ENCODE assay signal across 11 cellular contexts in the genomic region with DNA sequence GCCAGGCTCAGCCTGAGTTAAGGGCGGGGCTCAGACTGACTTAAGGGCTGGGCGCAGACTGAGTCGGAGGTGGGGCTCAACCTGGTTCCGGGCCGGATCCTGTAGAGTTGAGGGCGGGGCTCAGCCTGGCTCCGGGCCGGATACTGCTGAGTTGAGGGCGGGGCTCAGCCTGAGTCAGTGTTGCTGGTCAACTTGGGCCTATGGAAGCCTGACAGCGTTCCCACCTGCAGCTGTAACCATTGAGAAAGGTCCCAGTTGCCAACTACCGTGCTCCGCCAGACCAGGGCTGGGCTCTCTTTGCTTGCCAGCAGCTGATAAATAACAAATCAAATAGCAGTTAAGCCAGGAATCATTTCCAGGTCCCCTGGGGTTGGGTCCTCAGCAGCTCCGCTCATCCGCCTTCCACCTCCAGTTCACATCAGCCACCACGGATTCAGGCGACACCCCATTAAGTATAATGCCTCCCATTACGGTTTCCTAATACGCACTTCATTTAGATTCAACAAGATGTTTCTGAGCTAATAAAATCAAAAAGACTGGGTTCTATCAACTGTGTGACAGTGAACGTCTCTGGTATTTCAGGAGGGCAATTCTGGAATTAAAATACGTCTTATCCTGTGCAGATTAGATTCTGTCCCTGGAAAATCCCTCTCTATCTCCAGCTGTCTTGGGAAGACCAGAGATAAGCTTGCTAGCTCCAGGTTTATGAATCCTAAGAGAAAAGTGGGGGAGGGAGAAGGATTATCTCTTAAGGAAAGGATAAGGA. TPM values are rescaled to one million over a fixed set of nuclear protein-coding genes. Genes with fewer than 3 reads are reported as not detected.
DNase-seq lines count a peak whose midpoint lies in the region; ATAC-seq and TF ChIP-seq lines count a peak whose summit lies in the region.
"Had no signal": no experiment of that assay in that cellular context is flagged by ENCODE, and none has a peak within 500 bp of the region (broad histone marks: within the 10 kb centered on the region; RNA-seq: fewer than 3 reads in every experiment).

No MANE protein-coding gene starts in this region.

- CTCF ChIA-PET in RWPE1 (lab: Yijun Ruan, JAX) = no interaction called here
- CTCF ChIA-PET in naive thymus-derived CD4-positive, alpha-beta T cell (lab: Charles Lee) = no interaction called here

- no peaks in the 10 kb centered on the region for H3K36me3 Mint-ChIP-seq in stimulated activated effector memory CD8-positive, alpha-beta T cell treated with anti-CD3 and anti-CD28 coated beads, Interleukin-12 subunit alpha, Interleukin-12 subunit beta, amount 100 ng/mL, for 72 hours
- peaks cover 0 to 3% (median 0%) of the 10 kb centered on the region in 5 donors for H3K36me3 Mint-ChIP-seq in naive thymus-derived CD4-positive, alpha-beta T cell

- POLR2A ChIA-PET in RWPE1 (lab: Yijun Ruan, JAX; ENCODE audit: low non-redundant PET) = no interaction called here
- POLR2A ChIA-PET in naive thymus-derived CD4-positive, alpha-beta T cell (lab: Charles Lee) = no interaction called here

- DNase-seq in NCI-H748 (lab: John Stamatoyannopoulos, UW; ENCODE audit: unreplicated experiment) (peak; percentile 62), NCI-H748 treated with DMSO at 0.1 percent for 48 hours (lab: John Stamatoyannopoulos, UW) (no peak), RWPE1 (ENCODE audit: low spot score) (peak; percentile 53), right atrium auricular region (ENCODE audit: low spot score) (peak; percentile 71), G401 (ENCODE audit: low spot score) (no peak), foreskin melanocyte (no peak)
- no peak for DNase-seq in stimulated activated effector memory CD8-positive, alpha-beta T cell treated with anti-CD3 and anti-CD28 coated beads, Interleukin-12 subunit alpha, Interleukin-12 subunit beta, amount 100 ng/mL, for 72 hours (ENCODE audit: low spot score in 2 of 2)
- no peak for DNase-seq in naive thymus-derived CD4-positive, alpha-beta T cell
- DNase-seq: activated T-cell treated with anti-CD3 and anti-CD28 coated beads, Interleukin-2, amount 50 U/mL, for 72 hours; KG1 had no signal

- H3K27ac ChIP-seq in RWPE1 (no peak overlapping the region), right atrium auricular region (peak overlapping the region; percentile 50 to 52)
- no peak overlapping the region for H3K27ac ChIP-seq in naive thymus-derived CD4-positive, alpha-beta T cell (ENCODE audit: low read depth, low read length)
- H3K27ac ChIP-seq: neutrophil had no signal

- no peak overlapping the region for H3K4me3 Mint-ChIP-seq in stimulated activated effector memory CD8-positive, alpha-beta T cell treated with anti-CD3 and anti-CD28 coated beads, Interleukin-12 subunit alpha, Interleukin-12 subunit beta, amount 100 ng/mL, for 72 hours
- no peak overlapping the region for H3K4me3 Mint-ChIP-seq in naive thymus-derived CD4-positive, alpha-beta T cell
- H3K4me3 Mint-ChIP-seq: activated T-cell treated with anti-CD3 and anti-CD28 coated beads, Interleukin-2, amount 50 U/mL, for 72 hours had no signal

- H3K4me1 ChIP-seq in right atrium auricular region = peaks cover 0 to 44% of the 10 kb centered on the region in 2 donors
- no peaks in the 10 kb centered on the region for H3K4me1 ChIP-seq in naive thymus-derived CD4-positive, alpha-beta T cell (ENCODE audit: control insufficient read depth in 2 of 2, insufficient read depth in 2 of 2, low read length in 2 of 2)

- in situ Hi-C loops in G401 (cut with HindIII; ENCODE audit: low sequenced_read_pairs) = no loop called here

- no peak for TF ChIP-seq CTCF in RWPE1 (conservative IDR thresholded peaks at IDR 0.05; ENCODE audit: low read depth)
- no peak for TF ChIP-seq CTCF in right atrium auricular region (IDR thresholded peaks at IDR 0.05)

- no peaks in the 10 kb centered on the region for H3K27me3 ChIP-seq in right atrium auricular region
- no peaks in the 10 kb centered on the region for H3K27me3 ChIP-seq in naive thymus-derived CD4-positive, alpha-beta T cell (ENCODE audit: control insufficient read depth in 2 of 2, insufficient read depth in 2 of 2, low read length in 2 of 2)

- no peaks in the 10 kb centered on the region for H3K36me3 ChIP-seq in right atrium auricular region
- H3K36me3 ChIP-seq in naive thymus-derived CD4-positive, alpha-beta T cell (ENCODE audit: control insufficient read depth in 2 of 3, insufficient read depth in 3 of 3, low read length in 3 of 3) = no peaks in the 10 kb centered on the region
- H3K36me3 ChIP-seq: neutrophil had no signal

- no peaks in the 10 kb centered on the region for H3K4me1 Mint-ChIP-seq in stimulated activated effector memory CD8-positive, alpha-beta T cell treated with anti-CD3 and anti-CD28 coated beads, Interleukin-12 subunit alpha, Interleukin-12 subunit beta, amount 100 ng/mL, for 72 hours
- peaks cover 0 to 1% (median 0%) of the 10 kb centered on the region in 7 donors for H3K4me1 Mint-ChIP-seq in naive thymus-derived CD4-positive, alpha-beta T cell

- intact Hi-C loops in naive thymus-derived CD4-positive, alpha-beta T cell (cut with micrococcal nuclease) = no loop called here

- no peak overlapping the region for H3K27ac Mint-ChIP-seq in stimulated activated effector memory CD8-positive, alpha-beta T cell treated with anti-CD3 and anti-CD28 coated beads, Interleukin-12 subunit alpha, Interleukin-12 subunit beta, amount 100 ng/mL, for 72 hours
- no peak overlapping the region for H3K27ac Mint-ChIP-seq in naive thymus-derived CD4-positive, alpha-beta T cell
- H3K27ac Mint-ChIP-seq: activated T-cell treated with anti-CD3 and anti-CD28 coated beads, Interleukin-2, amount 50 U/mL, for 72 hours had no signal

- peaks cover 0 to 11% (median 8%) of the 10 kb centered on the region in 5 donors for H3K27me3 Mint-ChIP-seq in naive thymus-derived CD4-positive, alpha-beta T cell

- H3K9me3 ChIP-seq in right atrium auricular region = no peaks in the 10 kb centered on the region
- H3K9me3 ChIP-seq in naive thymus-derived CD4-positive, alpha-beta T cell (ENCODE audit: control insufficient read depth in 2 of 3, low read length in 3 of 3) = no peaks in the 10 kb centered on the region
- H3K9me3 ChIP-seq: neutrophil had no signal

- no peaks in the 10 kb centered on the region for H3K9me3 Mint-ChIP-seq in stimulated activated effector memory CD8-positive, alpha-beta T cell treated with anti-CD3 and anti-CD28 coated beads, Interleukin-12 subunit alpha, Interleukin-12 subunit beta, amount 100 ng/mL, for 72 hours
- H3K9me3 Mint-ChIP-seq in naive thymus-derived CD4-positive, alpha-beta T cell = peaks cover 0 to 2% (median 0%) of the 10 kb centered on the region in 11 donors
- H3K9me3 Mint-ChIP-seq: activated T-cell treated with anti-CD3 and anti-CD28 coated beads, Interleukin-2, amount 50 U/mL, for 72 hours had no signal

- no peak overlapping the region for H3K4me3 ChIP-seq in right atrium auricular region
- H3K4me3 ChIP-seq in naive thymus-derived CD4-positive, alpha-beta T cell (ENCODE audit: low read length) = no peak overlapping the region

- peak; percentile 35 for ATAC-seq in stimulated activated effector memory CD8-positive, alpha-beta T cell treated with anti-CD3 and anti-CD28 coated beads, Interleukin-12 subunit alpha, Interleukin-12 subunit beta, amount 100 ng/mL, for 72 hours
- ATAC-seq in naive thymus-derived CD4-positive, alpha-beta T cell = no peak

RNA-seq across cellular contexts. Expression of a gene that starts 7.3 kb away (rescaled TPM):
- 10 to 100 TPM in 1 of 2 donors, 1 to 10 TPM in 1; 7.1 to 13.2 TPM for total RNA-seq in right atrium auricular region
- 1.1 and 1.4 TPM in 2 replicates for total RNA-seq in G401 (2014; rRNA removed; shearing (Covaris generic))
- not detected for total RNA-seq in naive thymus-derived CD4-positive, alpha-beta T cell
- not detected for polyA plus RNA-seq in naive thymus-derived CD4-positive, alpha-beta T cell

Comparison
In these comparisons a context has a peak if more than half of its experiments do, and no peak if none do; other contexts are left out.
1. DNase-seq: peak in NCI-H748 (single experiment), RWPE1 (single experiment) and right atrium auricular region (single experiment); none in NCI-H748 treated with DMSO at 0.1 percent for 48 hours (single experiment), stimulated activated effector memory CD8-positive, alpha-beta T cell treated with anti-CD3 and anti-CD28 coated beads, Interleukin-12 subunit alpha, Interleukin-12 subunit beta, amount 100 ng/mL, for 72 hours (0 of 2), G401 (single experiment), naive thymus-derived CD4-positive, alpha-beta T cell (0 of 9) and foreskin melanocyte (single experiment).
2. H3K27ac ChIP-seq: peak in right atrium auricular region (2 of 2); none in RWPE1 (single experiment) and naive thymus-derived CD4-positive, alpha-beta T cell (single experiment).